Comparison of ENCODE assay signal across 16 cellular contexts in genomic region chr10:70893227-70894006, GRCh38. TPM values are rescaled to one million over a fixed set of nuclear protein-coding genes. Genes with fewer than 3 reads are reported as not detected.
DNase-seq lines count a peak whose midpoint lies in the region; TF ChIP-seq lines count a peak whose summit lies in the region.
"Had no signal": no experiment of that assay in that cellular context is flagged by ENCODE, and none has a peak within 500 bp of the region (broad histone marks: within the 10 kb centered on the region; RNA-seq: fewer than 3 reads in every experiment).

No MANE protein-coding gene starts in this region.

- H3K36me3 Mint-ChIP-seq in activated T-helper 1 cell treated with anti-CD3 and anti-CD28 coated beads, Interleukin-12 subunit alpha, Interleukin-12 subunit beta, Interleukin-2, Interleukin-4 antibody, amounts not matched to agents 30 ng/mL and 10 ng/mL and 1 ng/mL, durations not matched to agents 14 hours and 24 hours and 36 hours (ENCODE audit: low read depth), result no peaks in the 10 kb centered on the region

- intact Hi-C loops in posterior vena cava (cut with DNase I), result no loop called here
- intact Hi-C loops in activated T-helper 1 cell treated with anti-CD3 and anti-CD28 coated beads, Interleukin-12 subunit alpha, Interleukin-12 subunit beta, Interleukin-2, Interleukin-4 antibody, amounts not matched to agents 30 ng/mL and 10 ng/mL and 1 ng/mL, durations not matched to agents 14 hours and 24 hours and 36 hours (cut with micrococcal nuclease), result no loop called here

- no peak overlapping the region for H3K4me3 ChIP-seq in WERI-Rb-1 (ENCODE audit: low read depth, low read length)
- H3K4me3 ChIP-seq: HAP-1 had no signal

- H3K4me3 Mint-ChIP-seq in activated T-helper 1 cell treated with anti-CD3 and anti-CD28 coated beads, Interleukin-12 subunit alpha, Interleukin-12 subunit beta, Interleukin-2, Interleukin-4 antibody, amounts not matched to agents 30 ng/mL and 10 ng/mL and 1 ng/mL, durations not matched to agents 14 hours and 24 hours and 36 hours, result no peak overlapping the region

- peaks cover 8% of the 10 kb centered on the region for H3K27me3 Mint-ChIP-seq in activated T-helper 1 cell treated with anti-CD3 and anti-CD28 coated beads, Interleukin-12 subunit alpha, Interleukin-12 subunit beta, Interleukin-2, Interleukin-4 antibody, amounts not matched to agents 30 ng/mL and 10 ng/mL and 1 ng/mL, durations not matched to agents 14 hours and 24 hours and 36 hours (ENCODE audit: insufficient read depth)
- H3K27me3 Mint-ChIP-seq: CD8-positive, alpha-beta memory T cell had no signal

- no peak overlapping the region for H3K27ac ChIP-seq in WERI-Rb-1
- H3K27ac ChIP-seq: 22Rv1 had no signal

- H3K27ac Mint-ChIP-seq in activated T-helper 1 cell treated with anti-CD3 and anti-CD28 coated beads, Interleukin-12 subunit alpha, Interleukin-12 subunit beta, Interleukin-2, Interleukin-4 antibody, amounts not matched to agents 30 ng/mL and 10 ng/mL and 1 ng/mL, durations not matched to agents 14 hours and 24 hours and 36 hours, result no peak overlapping the region

- no peaks in the 10 kb centered on the region for H3K9me3 Mint-ChIP-seq in activated T-helper 1 cell treated with anti-CD3 and anti-CD28 coated beads, Interleukin-12 subunit alpha, Interleukin-12 subunit beta, Interleukin-2, Interleukin-4 antibody, amounts not matched to agents 30 ng/mL and 10 ng/mL and 1 ng/mL, durations not matched to agents 14 hours and 24 hours and 36 hours
- H3K9me3 Mint-ChIP-seq: CD8-positive, alpha-beta memory T cell had no signal

- no peaks in the 10 kb centered on the region for H3K27me3 ChIP-seq in WERI-Rb-1 (ENCODE audit: insufficient read depth, low read depth, severe bottlenecking)

- peaks cover 10% of the 10 kb centered on the region for H3K4me1 Mint-ChIP-seq in activated T-helper 1 cell treated with anti-CD3 and anti-CD28 coated beads, Interleukin-12 subunit alpha, Interleukin-12 subunit beta, Interleukin-2, Interleukin-4 antibody, amounts not matched to agents 30 ng/mL and 10 ng/mL and 1 ng/mL, durations not matched to agents 14 hours and 24 hours and 36 hours (ENCODE audit: low read depth)

- no peaks in the 10 kb centered on the region for H3K36me3 ChIP-seq in WERI-Rb-1
- H3K36me3 ChIP-seq: HAP-1 had no signal

- TF ChIP-seq CTCF in GM12872 (IDR thresholded peaks at IDR 0.05; ENCODE audit: insufficient read depth, low read depth, low read length), result 0 out of 3 replicates have a peak, but pooled peaks have one; percentile 15
- 0 out of 2 replicates have a peak, but pooled peaks have one; percentile 2 for TF ChIP-seq CTCF in WERI-Rb-1 (IDR thresholded peaks at IDR 0.05; ENCODE audit: low read depth, low read length)

- peak; percentile 1 for DNase-seq in NCI-H748 (lab: John Stamatoyannopoulos, UW; ENCODE audit: unreplicated experiment)
- DNase-seq in NCI-H748 treated with DMSO at 0.1 percent for 48 hours (lab: John Stamatoyannopoulos, UW), result no peak
- no peak for DNase-seq in WERI-Rb-1
- peak; percentile 46 for DNase-seq in islet precursor cell
- DNase-seq in posterior vena cava (ENCODE audit: low spot score), result no peak
- no peak for DNase-seq in iPS-NIHi7 (ENCODE audit: extremely low spot score)
- DNase-seq in activated T-helper 1 cell treated with anti-CD3 and anti-CD28 coated beads, Interleukin-12 subunit alpha, Interleukin-12 subunit beta, Interleukin-2, Interleukin-4 antibody, amounts not matched to agents 30 ng/mL and 10 ng/mL and 1 ng/mL, durations not matched to agents 14 hours and 24 hours and 36 hours (ENCODE audit: low spot score), result no peak
- DNase-seq: CD8-positive, alpha-beta memory T cell; GF-D8; IMR-90; NCI-H2029 treated with DMSO at 0.1 percent for 48 hours; NCI-H524; RPMI8226 had no signal

- peaks cover 6% of the 10 kb centered on the region for H3K9me3 ChIP-seq in WERI-Rb-1 (ENCODE audit: severe bottlenecking)
- H3K9me3 ChIP-seq: HAP-1 had no signal

RNA-seq across cellular contexts. Expression of gene PCBD1, which starts 5.1 kb away (rescaled TPM):
- total RNA-seq in posterior vena cava, result 10 to 100 TPM; 48.7 to 54.1 TPM
- total RNA-seq in activated T-helper 1 cell treated with anti-CD3 and anti-CD28 coated beads, Interleukin-12 subunit alpha, Interleukin-12 subunit beta, Interleukin-2, Interleukin-4 antibody, amounts not matched to agents 30 ng/mL and 10 ng/mL and 1 ng/mL, durations not matched to agents 14 hours and 24 hours and 36 hours, result 49.3 and 49.5 TPM in 2 replicates

Comparison
In these comparisons a context has a peak if more than half of its experiments do, and no peak if none do; other contexts are left out.
1. DNase-seq: peak in NCI-H748 (single experiment) and islet precursor cell (single experiment); none in NCI-H748 treated with DMSO at 0.1 percent for 48 hours (single experiment), WERI-Rb-1 (single experiment), posterior vena cava (single experiment), iPS-NIHi7 (single experiment) and activated T-helper 1 cell treated with anti-CD3 and anti-CD28 coated beads, Interleukin-12 subunit alpha, Interleukin-12 subunit beta, Interleukin-2, Interleukin-4 antibody, amounts not matched to agents 30 ng/mL and 10 ng/mL and 1 ng/mL, durations not matched to agents 14 hours and 24 hours and 36 hours (single experiment).